In genomic region chr19:17847538-17848366, GRCh38 we compare ENCODE assay signal across 8 cellular contexts. TPM values are rescaled to one million over a fixed set of nuclear protein-coding genes. Genes with fewer than 3 reads are reported as not detected.
DNase-seq lines count a peak whose midpoint lies in the region; TF ChIP-seq lines count a peak whose summit lies in the region.

Gene JAK3 (minus strand): TSS chr19:17847982. CDS start chr19:17844417, 3,565 bp downstream.

- TF ChIP-seq CTCF in HFFc6 (IDR thresholded peaks at IDR 0.05), result no peak
- TF ChIP-seq CTCF in cardiac muscle cell (IDR thresholded peaks at IDR 0.05; ENCODE audit: low read depth, low read length), result no peak
- no peak for TF ChIP-seq CTCF in tibial nerve (IDR thresholded peaks at IDR 0.05)

- no peaks in the 10 kb centered on the region for H3K36me3 Mint-ChIP-seq in HFFc6 (ENCODE audit: low read depth)
- H3K36me3 Mint-ChIP-seq in activated naive CD4-positive, alpha-beta T cell treated with anti-CD3 and anti-CD28 coated beads, Interleukin-2, amount 50 U/mL, for 24 hours, result peaks cover 4% of the 10 kb centered on the region

- intact Hi-C loops in posterior vena cava (cut with DNase I), result no loop called here

- 1 to 6% methylated on average over 12 to 36 of the region's 40 CpGs for WGBS in tibial nerve, 2 donors

- H3K27ac ChIP-seq in SK-N-MC (no peak within 1 kb of the TSS), cardiac muscle cell (no peak within 1 kb of the TSS), tibial nerve (peak within 1 kb of the TSS in 3 of 4 donors; percentile 80 to 83 (median 82))

- H3K27ac Mint-ChIP-seq in HFFc6, result peak within 1 kb of the TSS; percentile 57
- H3K27ac Mint-ChIP-seq in activated naive CD4-positive, alpha-beta T cell treated with anti-CD3 and anti-CD28 coated beads, Interleukin-2, amount 50 U/mL, for 24 hours, result peak within 1 kb of the TSS; percentile 99

- H3K4me3 ChIP-seq in SK-N-MC, result peak within 1 kb of the TSS; percentile 31; the same call in 1 of the 2 replicates
- no peak within 1 kb of the TSS for H3K4me3 ChIP-seq in cardiac muscle cell
- peak within 1 kb of the TSS; percentile 21 to 51 (median 42) for H3K4me3 ChIP-seq in tibial nerve

- no peaks in the 10 kb centered on the region for H3K9me3 ChIP-seq in SK-N-MC (ENCODE audit: low read depth, low read length)
- no peaks in the 10 kb centered on the region for H3K9me3 ChIP-seq in cardiac muscle cell (ENCODE audit: low read depth)
- no peaks in the 10 kb centered on the region for H3K9me3 ChIP-seq in tibial nerve

- no peaks in the 10 kb centered on the region for H3K9me3 Mint-ChIP-seq in HFFc6
- no peaks in the 10 kb centered on the region for H3K9me3 Mint-ChIP-seq in activated naive CD4-positive, alpha-beta T cell treated with anti-CD3 and anti-CD28 coated beads, Interleukin-2, amount 50 U/mL, for 24 hours

- H3K4me1 Mint-ChIP-seq in HFFc6 (ENCODE audit: low read depth), result peaks cover 10% of the 10 kb centered on the region
- H3K4me1 Mint-ChIP-seq in activated naive CD4-positive, alpha-beta T cell treated with anti-CD3 and anti-CD28 coated beads, Interleukin-2, amount 50 U/mL, for 24 hours, result peaks cover 66% of the 10 kb centered on the region

- H3K4me3 Mint-ChIP-seq in HFFc6, result peak within 1 kb of the TSS; percentile 52
- peak within 1 kb of the TSS; percentile 90 for H3K4me3 Mint-ChIP-seq in activated naive CD4-positive, alpha-beta T cell treated with anti-CD3 and anti-CD28 coated beads, Interleukin-2, amount 50 U/mL, for 24 hours

- H3K27me3 ChIP-seq in cardiac muscle cell, result no peaks in the 10 kb centered on the region
- H3K27me3 ChIP-seq in tibial nerve, result peaks cover 0 to 26% of the 10 kb centered on the region in 2 donors

- H3K36me3 ChIP-seq in SK-N-MC (ENCODE audit: insufficient read depth, low read length) (no peaks in the 10 kb centered on the region), cardiac muscle cell (no peaks in the 10 kb centered on the region), tibial nerve (no peaks in the 10 kb centered on the region)

- DNase-seq in EL (peak; percentile 64), HFFc6 (no peak), SK-N-MC (ENCODE audit: low read depth, low spot score) (no peak), cardiac muscle cell (ENCODE audit: low read depth in 1 of 2, low spot score in 1 of 2) (peak; percentile 83 to 89), posterior vena cava (ENCODE audit: low spot score) (peak; percentile 88), tibial nerve (ENCODE audit: low spot score in 2 of 2) (no peak), NCI-H2029 (lab: John Stamatoyannopoulos, UW) (no peak)

- peaks cover 5% of the 10 kb centered on the region for H3K27me3 Mint-ChIP-seq in HFFc6 (ENCODE audit: insufficient read depth)
- no peaks in the 10 kb centered on the region for H3K27me3 Mint-ChIP-seq in activated naive CD4-positive, alpha-beta T cell treated with anti-CD3 and anti-CD28 coated beads, Interleukin-2, amount 50 U/mL, for 24 hours

- H3K9ac ChIP-seq in SK-N-MC (ENCODE audit: insufficient read length), result no peak within 1 kb of the TSS

- TF ChIP-seq EP300 in tibial nerve (IDR thresholded peaks at IDR 0.05), result peak in 1 of 2 donors; percentile 7

- H3K4me1 ChIP-seq in cardiac muscle cell (ENCODE audit: low read depth) (no peaks in the 10 kb centered on the region), tibial nerve (peaks cover 0 to 20% (median 7%) of the 10 kb centered on the region in 4 donors)

- TF ChIP-seq POLR2A in tibial nerve (IDR thresholded peaks at IDR 0.05), result no peak

RNA-seq across cellular contexts. Expression of gene JAK3, which starts in this region (rescaled TPM):
- total RNA-seq in HFFc6 (2021; fragmentation: NEBNext Ultra II Directional; extraction: Animal tissue kit (Norgen Biotek cat#: 25700)), result under 1 TPM; 0.30 to 1.00 (median 0.40) TPM
- 3.2 and 14.5 TPM in 2 replicates for total RNA-seq in cardiac muscle cell
- polyA plus RNA-seq in cardiac muscle cell, result 1.5 and 11.0 TPM in 2 replicates
- total RNA-seq in posterior vena cava, result 1 to 10 TPM; 6.6 to 8.8 TPM
- total RNA-seq in tibial nerve, result 10 to 100 TPM in 2 of 4 donors, 1 to 10 TPM in 2; 1.9 to 18.0 (median 8.3) TPM

Comparison
In these comparisons a context has a peak if more than half of its experiments do, and no peak if none do; other contexts are left out.
1. DNase-seq: peak in EL (single experiment), cardiac muscle cell (2 of 2) and posterior vena cava (single experiment); none in HFFc6 (single experiment), SK-N-MC (single experiment), tibial nerve (0 of 2) and NCI-H2029 (single experiment).
2. H3K27ac ChIP-seq: peak in tibial nerve (3 of 4); none in SK-N-MC (single experiment) and cardiac muscle cell (single experiment).